ENCODE assay signal across 24 cellular contexts in the genomic region with DNA sequence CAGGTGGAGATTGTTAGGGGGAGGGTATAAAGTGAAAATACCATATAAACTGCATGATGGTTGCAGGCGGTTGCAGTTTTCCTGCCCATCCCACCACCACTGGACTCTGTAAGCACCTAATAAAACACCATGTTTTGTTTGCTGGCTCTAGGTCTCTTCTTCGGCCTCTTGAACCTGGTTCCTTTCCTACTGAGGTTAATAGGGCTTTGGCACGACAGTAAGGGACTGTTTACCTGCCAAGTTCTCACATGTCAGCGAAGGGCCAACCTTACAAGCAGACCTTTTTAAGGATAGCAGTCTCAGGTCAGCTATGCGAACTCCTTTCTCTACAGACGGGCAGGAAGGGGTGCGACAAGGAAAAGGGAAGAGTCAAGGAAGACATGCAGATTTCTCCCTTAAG. TPM values are rescaled to one million over a fixed set of nuclear protein-coding genes. Genes with fewer than 3 reads are reported as not detected.
"Had no signal": no experiment of that assay in that cellular context is flagged by ENCODE, and none has a peak within 500 bp of the region (broad histone marks: within the 10 kb centered on the region; RNA-seq: fewer than 3 reads in every experiment).

No MANE protein-coding gene starts in this region.

- ATAC-seq: gastroesophageal sphincter; naive thymus-derived CD4-positive, alpha-beta T cell; stimulated activated naive CD8-positive, alpha-beta T cell treated with anti-CD3 and anti-CD28 coated beads, Interleukin-15, Interleukin-2, amounts not matched to agents 100 U/mL and 50 U/mL, for 24 hours; upper lobe of right lung had no signal

- DNase-seq: colonic mucosa; dermis blood vessel endothelial cell; esophagus squamous epithelium; foreskin fibroblast; glutamatergic neuron; immature natural killer cell; left ventricle myocardium inferior; naive thymus-derived CD4-positive, alpha-beta T cell; posterior cingulate gyrus; small intestine; stimulated activated CD4-positive, alpha-beta T cell treated with anti-CD3 and anti-CD28 coated beads, Interleukin-12 subunit alpha, Interleukin-12 subunit beta, amount 100 ng/mL, for 4 hours; stimulated activated CD4-positive, alpha-beta T cell treated with anti-CD3 and anti-CD28 coated beads, Interleukin-2, amount 100 ng/mL, for 48 hours; stimulated activated naive CD8-positive, alpha-beta T cell treated with anti-CD3 and anti-CD28 coated beads, Interleukin-15, Interleukin-2, amounts not matched to agents 100 U/mL and 50 U/mL, for 24 hours; tibial artery; upper lobe of right lung had no signal

- H3K9me3 ChIP-seq: colonic mucosa, esophagus squamous epithelium, gastroesophageal sphincter, left ventricle myocardium inferior, neutrophil, right atrium auricular region, tibial artery, upper lobe of right lung, vagina had no signal

- FAIRE-seq: keratinocyte, small intestine had no signal

- H3K36me3 Mint-ChIP-seq: immature natural killer cell; naive thymus-derived CD4-positive, alpha-beta T cell had no signal

- H3K36me3 ChIP-seq: colonic mucosa, esophagus squamous epithelium, gastroesophageal sphincter, left ventricle myocardium inferior, neutrophil, right atrium auricular region, tibial artery, upper lobe of right lung, vagina had no signal

- H3K27me3 ChIP-seq: colonic mucosa, esophagus squamous epithelium, gastroesophageal sphincter, neutrophil, right atrium auricular region, tibial artery, upper lobe of right lung, vagina had no signal

- H3K4me1 ChIP-seq: colonic mucosa had no signal

- H3K4me3 Mint-ChIP-seq: immature natural killer cell; naive thymus-derived CD4-positive, alpha-beta T cell had no signal

- H3K4me3 ChIP-seq: colonic mucosa, esophagus squamous epithelium, gastroesophageal sphincter, left ventricle myocardium inferior, right atrium auricular region, tibial artery, upper lobe of right lung, vagina had no signal

- H3K9me3 Mint-ChIP-seq: immature natural killer cell had no signal

- H3K27ac ChIP-seq: colonic mucosa, left ventricle myocardium inferior, neutrophil had no signal

RNA-seq across cellular contexts. Expression of a gene that starts 3.4 kb away (rescaled TPM):
- polyA plus RNA-seq: neural cell had no signal

RNA-seq across cellular contexts. Expression of a gene that starts 23.3 kb away (rescaled TPM):
- total RNA-seq: esophagus squamous epithelium, right atrium auricular region had no signal
- polyA plus RNA-seq: neural cell had no signal

RNA-seq across cellular contexts. Expression of a gene that starts 39.6 kb away (rescaled TPM):
- total RNA-seq: dermis blood vessel endothelial cell, epithelial cell of proximal tubule, esophagus squamous epithelium, left ventricle myocardium inferior, lung microvascular endothelial cell, mononuclear cell, upper lobe of right lung, vagina had no signal
- polyA plus RNA-seq: keratinocyte; naive thymus-derived CD4-positive, alpha-beta T cell had no signal
